Comparison of ENCODE assay signal across 40 cellular contexts in the genomic region with DNA sequence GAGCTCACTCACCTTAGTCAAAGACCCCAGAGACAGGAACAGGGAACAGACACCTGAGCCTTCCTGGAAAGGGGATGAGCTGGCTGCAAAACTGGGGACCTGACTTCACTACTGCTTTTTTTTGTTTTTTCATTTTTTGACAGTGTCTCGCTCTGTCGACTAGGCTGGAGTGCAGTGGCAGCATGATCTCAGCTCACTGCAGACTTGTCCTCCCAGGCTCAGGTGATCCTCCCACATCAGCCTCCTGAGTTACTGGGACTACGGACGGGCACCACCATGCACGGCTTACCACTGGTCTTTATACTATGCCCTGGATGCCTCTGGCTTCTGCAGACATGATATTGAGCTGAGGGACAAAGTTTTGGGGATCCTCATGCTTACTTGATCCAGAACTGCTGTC.
"Had no signal": no experiment of that assay in that cellular context is flagged by ENCODE, and none has a peak within 500 bp of the region (broad histone marks: within the 10 kb centered on the region; RNA-seq: fewer than 3 reads in every experiment).

No MANE protein-coding gene starts in this region.

- H3K36me3 ChIP-seq: adrenal gland, ascending aorta, brain microvascular endothelial cell, breast epithelium, cardiac muscle cell had no signal

- DNase-seq: activated effector memory CD4-positive, alpha-beta T cell treated with anti-CD3 and anti-CD28 coated beads, Interleukin-2, amount 50 U/mL, for 16 hours; activated effector memory CD4-positive, alpha-beta T cell treated with Interleukin-2 at 50 U/mL for 16 hours; activated gamma-delta T cell; activated gamma-delta T cell treated with Interleukin-2 at 50 U/mL for 16 hours; activated naive CD4-positive, alpha-beta T cell; activated naive CD4-positive, alpha-beta T cell treated with anti-CD3 and anti-CD28 coated beads for 36 hours; activated naive CD4-positive, alpha-beta T cell treated with anti-CD3 and anti-CD28 coated beads, Interleukin-2, amount 10 ng/mL, durations not matched to agents 7 days and 5 days; activated naive CD4-positive, alpha-beta T cell treated with anti-CD3 and anti-CD28 coated beads, Interleukin-2, amount 50 U/mL, for 16 hours; activated naive CD4-positive, alpha-beta T cell treated with Interleukin-2 at 50 U/mL for 16 hours; activated naive CD8-positive, alpha-beta T cell treated with anti-CD3 and anti-CD28 coated beads for 36 hours; activated naive CD8-positive, alpha-beta T cell treated with anti-CD3 and anti-CD28 coated beads, Interleukin-2, amount 10 ng/mL, durations not matched to agents 7 days and 5 days; activated naive CD8-positive, alpha-beta T cell treated with anti-CD3 and anti-CD28 coated beads, Interleukin-2, amount 50 U/mL, for 24 hours; activated T-cell treated with anti-CD3 and anti-CD28 coated beads, Interleukin-2, amount 50 U/mL, for 1 hour; activated T-cell treated with anti-CD3 and anti-CD28 coated beads, Interleukin-2, amount 50 U/mL, for 24 hours; activated T-cell treated with anti-CD3 and anti-CD28 coated beads, Interleukin-2, amount 50 U/mL, for 4 hours; activated T-cell treated with anti-CD3 and anti-CD28 coated beads, Interleukin-2, amount 50 U/mL, for 48 hours; activated T-cell treated with anti-CD3 and anti-CD28 coated beads, Interleukin-2, amount 50 U/mL, for 72 hours; amniotic stem cell; amygdala; anterior cingulate cortex; aorta; body of pancreas; brain microvascular endothelial cell; caudate nucleus; central memory CD4-positive, alpha-beta T cell; cerebellar nuclear complex had no signal

- H3K9me3 ChIP-seq: adrenal gland, ascending aorta, body of pancreas, breast epithelium had no signal

- H3K4me1 ChIP-seq: adrenal gland, ascending aorta, body of pancreas, breast epithelium had no signal

- H3K4me1 Mint-ChIP-seq: activated naive CD4-positive, alpha-beta T cell treated with anti-CD3 and anti-CD28 coated beads, Interleukin-2, amount 10 ng/mL, durations not matched to agents 7 days and 5 days; activated naive CD4-positive, alpha-beta T cell treated with anti-CD3 and anti-CD28 coated beads, Interleukin-2, amount 50 U/mL, for 24 hours; activated naive CD8-positive, alpha-beta T cell treated with anti-CD3 and anti-CD28 coated beads for 36 hours; activated naive CD8-positive, alpha-beta T cell treated with anti-CD3 and anti-CD28 coated beads, Interleukin-2, amount 10 ng/mL, durations not matched to agents 7 days and 5 days; activated naive CD8-positive, alpha-beta T cell treated with anti-CD3 and anti-CD28 coated beads, Interleukin-2, amount 50 U/mL, for 24 hours; brain; central memory CD8-positive, alpha-beta T cell had no signal

- ATAC-seq: activated naive CD4-positive, alpha-beta T cell treated with anti-CD3 and anti-CD28 coated beads, Interleukin-2, amount 50 U/mL, for 72 hours; activated naive CD8-positive, alpha-beta T cell treated with anti-CD3 and anti-CD28 coated beads, Interleukin-2, amount 50 U/mL, for 24 hours; activated T-cell treated with anti-CD3 and anti-CD28 coated beads, Interleukin-2, amount 50 U/mL, for 4 hours; activated T-cell treated with anti-CD3 and anti-CD28 coated beads, Interleukin-2, amount 50 U/mL, for 72 hours; activated T-helper 17 cell treated with anti-CD3 and anti-CD28 coated beads, Interleukin-2, amount 50 U/mL, for 72 hours; body of pancreas had no signal

- H3K9me3 Mint-ChIP-seq: activated naive CD4-positive, alpha-beta T cell treated with anti-CD3 and anti-CD28 coated beads for 36 hours; activated naive CD4-positive, alpha-beta T cell treated with anti-CD3 and anti-CD28 coated beads, Interleukin-2, amount 10 ng/mL, durations not matched to agents 7 days and 5 days; activated naive CD4-positive, alpha-beta T cell treated with anti-CD3 and anti-CD28 coated beads, Interleukin-2, amount 50 U/mL, for 24 hours; activated naive CD4-positive, alpha-beta T cell treated with anti-CD3 and anti-CD28 coated beads, Interleukin-2, amount 50 U/mL, for 72 hours; activated naive CD8-positive, alpha-beta T cell treated with anti-CD3 and anti-CD28 coated beads for 36 hours; activated naive CD8-positive, alpha-beta T cell treated with anti-CD3 and anti-CD28 coated beads, Interleukin-2, amount 10 ng/mL, durations not matched to agents 7 days and 5 days; activated naive CD8-positive, alpha-beta T cell treated with anti-CD3 and anti-CD28 coated beads, Interleukin-2, amount 50 U/mL, for 24 hours; activated T-cell treated with anti-CD3 and anti-CD28 coated beads, Interleukin-2, amount 50 U/mL, for 24 hours; activated T-cell treated with anti-CD3 and anti-CD28 coated beads, Interleukin-2, amount 50 U/mL, for 4 hours; activated T-cell treated with anti-CD3 and anti-CD28 coated beads, Interleukin-2, amount 50 U/mL, for 72 hours; activated T-helper 1 cell treated with anti-CD3 and anti-CD28 coated beads, Interleukin-12 subunit alpha, Interleukin-12 subunit beta, Interleukin-2, Interleukin-4 antibody, amounts not matched to agents 30 ng/mL and 10 ng/mL and 1 ng/mL, durations not matched to agents 14 hours and 24 hours and 36 hours; activated T-helper 17 cell treated with anti-CD3 and anti-CD28 coated beads, Interleukin-2, amount 50 U/mL, for 72 hours; activated T-helper 2 cell treated with anti-CD3 and anti-CD28 coated beads, Interferon-gamma antibody, Interleukin-2, Interleukin-4, amounts not matched to agents 10 μg/mL and 5 μg/mL and 100 μg/mL, durations not matched to agents 14 hours and 24 hours and 36 hours; brain; central memory CD8-positive, alpha-beta T cell had no signal

- H3K4me3 ChIP-seq: adrenal gland, ascending aorta, body of pancreas, breast epithelium, cardiac muscle cell had no signal

- H3K27me3 ChIP-seq: adrenal gland, ascending aorta, body of pancreas, brain microvascular endothelial cell had no signal

- H3K27ac ChIP-seq: adrenal gland, ascending aorta, body of pancreas, brain microvascular endothelial cell, breast epithelium, cardiac muscle cell had no signal

- H3K36me3 Mint-ChIP-seq: activated naive CD4-positive, alpha-beta T cell treated with anti-CD3 and anti-CD28 coated beads, Interleukin-2, amount 10 ng/mL, durations not matched to agents 7 days and 5 days; activated naive CD4-positive, alpha-beta T cell treated with anti-CD3 and anti-CD28 coated beads, Interleukin-2, amount 50 U/mL, for 24 hours; activated naive CD4-positive, alpha-beta T cell treated with anti-CD3 and anti-CD28 coated beads, Interleukin-2, amount 50 U/mL, for 72 hours; activated naive CD8-positive, alpha-beta T cell; activated naive CD8-positive, alpha-beta T cell treated with anti-CD3 and anti-CD28 coated beads for 36 hours; activated naive CD8-positive, alpha-beta T cell treated with anti-CD3 and anti-CD28 coated beads, Interleukin-2, amount 10 ng/mL, durations not matched to agents 7 days and 5 days; brain had no signal

- FAIRE-seq: astrocyte, bronchial epithelial cell had no signal

- H3K27ac Mint-ChIP-seq: activated naive CD4-positive, alpha-beta T cell treated with anti-CD3 and anti-CD28 coated beads for 36 hours; activated naive CD4-positive, alpha-beta T cell treated with anti-CD3 and anti-CD28 coated beads, Interleukin-2, amount 10 ng/mL, durations not matched to agents 7 days and 5 days; activated naive CD4-positive, alpha-beta T cell treated with anti-CD3 and anti-CD28 coated beads, Interleukin-2, amount 50 U/mL, for 24 hours; activated naive CD4-positive, alpha-beta T cell treated with anti-CD3 and anti-CD28 coated beads, Interleukin-2, amount 50 U/mL, for 72 hours; activated naive CD8-positive, alpha-beta T cell; activated naive CD8-positive, alpha-beta T cell treated with anti-CD3 and anti-CD28 coated beads for 36 hours; activated naive CD8-positive, alpha-beta T cell treated with anti-CD3 and anti-CD28 coated beads, Interleukin-2, amount 10 ng/mL, durations not matched to agents 7 days and 5 days; activated naive CD8-positive, alpha-beta T cell treated with anti-CD3 and anti-CD28 coated beads, Interleukin-2, amount 50 U/mL, for 24 hours; activated T-cell treated with anti-CD3 and anti-CD28 coated beads, Interleukin-2, amount 50 U/mL, for 24 hours; activated T-cell treated with anti-CD3 and anti-CD28 coated beads, Interleukin-2, amount 50 U/mL, for 72 hours; activated T-helper 1 cell treated with anti-CD3 and anti-CD28 coated beads, Interleukin-12 subunit alpha, Interleukin-12 subunit beta, Interleukin-2, Interleukin-4 antibody, amounts not matched to agents 30 ng/mL and 10 ng/mL and 1 ng/mL, durations not matched to agents 14 hours and 24 hours and 36 hours; activated T-helper 17 cell treated with anti-CD3 and anti-CD28 coated beads, Interleukin-2, amount 50 U/mL, for 72 hours; activated T-helper 2 cell treated with anti-CD3 and anti-CD28 coated beads, Interferon-gamma antibody, Interleukin-2, Interleukin-4, amounts not matched to agents 10 μg/mL and 5 μg/mL and 100 μg/mL, durations not matched to agents 14 hours and 24 hours and 36 hours; brain had no signal

- H3K4me3 Mint-ChIP-seq: activated naive CD4-positive, alpha-beta T cell treated with anti-CD3 and anti-CD28 coated beads for 36 hours; activated naive CD4-positive, alpha-beta T cell treated with anti-CD3 and anti-CD28 coated beads, Interleukin-2, amount 10 ng/mL, durations not matched to agents 7 days and 5 days; activated naive CD4-positive, alpha-beta T cell treated with anti-CD3 and anti-CD28 coated beads, Interleukin-2, amount 50 U/mL, for 24 hours; activated naive CD8-positive, alpha-beta T cell; activated naive CD8-positive, alpha-beta T cell treated with anti-CD3 and anti-CD28 coated beads for 36 hours; activated naive CD8-positive, alpha-beta T cell treated with anti-CD3 and anti-CD28 coated beads, Interleukin-2, amount 10 ng/mL, durations not matched to agents 7 days and 5 days; activated naive CD8-positive, alpha-beta T cell treated with anti-CD3 and anti-CD28 coated beads, Interleukin-2, amount 50 U/mL, for 24 hours; activated T-cell treated with anti-CD3 and anti-CD28 coated beads, Interleukin-2, amount 50 U/mL, for 24 hours; activated T-cell treated with anti-CD3 and anti-CD28 coated beads, Interleukin-2, amount 50 U/mL, for 4 hours; activated T-cell treated with anti-CD3 and anti-CD28 coated beads, Interleukin-2, amount 50 U/mL, for 72 hours; activated T-helper 1 cell treated with anti-CD3 and anti-CD28 coated beads, Interleukin-12 subunit alpha, Interleukin-12 subunit beta, Interleukin-2, Interleukin-4 antibody, amounts not matched to agents 30 ng/mL and 10 ng/mL and 1 ng/mL, durations not matched to agents 14 hours and 24 hours and 36 hours; activated T-helper 17 cell treated with anti-CD3 and anti-CD28 coated beads, Interleukin-2, amount 50 U/mL, for 72 hours; brain; central memory CD8-positive, alpha-beta T cell had no signal
